ENCODE assay signal across 8 cellular contexts in the genomic region with DNA sequence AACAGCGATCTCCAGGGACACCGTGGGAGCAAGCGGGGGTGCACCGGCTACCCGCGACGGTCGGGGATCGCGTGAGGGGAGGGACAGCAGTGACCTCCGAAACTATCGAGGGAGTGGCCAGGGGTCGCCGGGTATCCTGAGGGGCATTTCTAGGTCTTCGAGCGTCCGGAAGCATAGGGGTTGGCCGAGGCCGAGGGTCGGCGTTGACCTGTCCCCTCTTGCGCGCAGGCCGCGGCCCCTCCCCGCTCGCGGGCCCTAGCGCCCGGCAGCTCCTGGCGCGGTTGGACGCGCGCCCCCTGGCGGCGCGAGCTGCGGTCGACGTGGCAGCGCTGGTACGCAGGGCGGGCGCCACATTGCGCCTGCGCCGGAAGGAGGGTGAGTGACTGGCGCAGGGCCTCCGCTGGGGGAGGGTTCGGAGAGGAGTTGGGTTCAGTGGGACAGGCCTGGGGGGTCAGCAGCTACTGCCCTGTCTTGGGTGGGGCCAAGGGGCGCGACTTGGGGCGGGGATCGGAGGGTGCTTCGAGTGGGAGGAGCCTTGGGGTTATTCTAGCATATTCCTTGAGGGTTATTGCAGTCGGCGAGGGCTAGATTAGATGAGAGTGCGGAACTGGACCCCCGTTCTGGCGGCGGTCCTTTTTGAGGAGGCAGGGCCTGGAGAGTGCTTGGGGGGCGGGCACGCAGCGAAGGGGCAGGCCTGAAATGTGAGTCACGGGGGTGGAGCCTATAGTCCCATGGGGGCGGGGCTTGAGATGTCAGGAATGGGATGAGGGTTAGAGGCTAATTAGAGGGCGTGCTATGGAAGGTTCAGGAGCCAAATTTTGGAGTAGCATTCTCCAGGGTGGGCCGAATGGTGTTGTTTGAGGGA. TPM values are rescaled to one million over a fixed set of nuclear protein-coding genes. Genes with fewer than 3 reads are reported as not detected.
DNase-seq lines count a peak whose midpoint lies in the region; ATAC-seq and TF ChIP-seq lines count a peak whose summit lies in the region.

No MANE protein-coding gene starts in this region.

- no peaks in the 10 kb centered on the region for H3K9me3 ChIP-seq in prostate gland
- no peaks in the 10 kb centered on the region for H3K9me3 ChIP-seq in uterus

- intact Hi-C loops in left ventricle myocardium superior (cut with micrococcal nuclease) = no loop called here
- intact Hi-C loops in prostate gland (cut with DNase I) = no loop called here
- intact Hi-C loops in uterus (cut with DNase I; ENCODE audit: low total_unique reads) = no loop called here

- peak overlapping the region; percentile 89 to 93 for H3K27ac ChIP-seq in prostate gland
- peak overlapping the region; percentile 85 to 93 for H3K27ac ChIP-seq in uterus

- TF ChIP-seq POLR2A in prostate gland (IDR thresholded peaks at IDR 0.05) (peak; percentile 55), uterus (IDR thresholded peaks at IDR 0.05) (peak; percentile 25 to 76)

- DNase-seq in GF-D8 (lab: John Stamatoyannopoulos, UW) (peak; percentile 53), HFFc6 (peak; percentile 66), NCI-H1105 (lab: John Stamatoyannopoulos, UW) (peak; percentile 72), T-cell (peak; percentile 63 to 85 (median 74)), amygdala (lab: John Stamatoyannopoulos, UW) (peak; percentile 16 to 89 (median 78)), left ventricle myocardium superior (peak; percentile 94), prostate gland (ENCODE audit: low spot score) (peak; percentile 71), uterus (peak; percentile 88 to 89)

- H3K4me3 Mint-ChIP-seq in HFFc6 = peak overlapping the region; percentile 82
- peak overlapping the region; percentile 71 to 80 (median 72) for H3K4me3 Mint-ChIP-seq in T-cell

- H3K27me3 Mint-ChIP-seq in HFFc6 (ENCODE audit: insufficient read depth) (peaks cover 2% of the 10 kb centered on the region; the same call in 1 of the 2 replicates), T-cell (no peaks in the 10 kb centered on the region)

- no peaks in the 10 kb centered on the region for H3K36me3 ChIP-seq in prostate gland
- no peaks in the 10 kb centered on the region for H3K36me3 ChIP-seq in uterus

- TF ChIP-seq CTCF in HFFc6 (IDR thresholded peaks at IDR 0.05) = peak; percentile 87
- peak; percentile 77 to 96 (median 87) for TF ChIP-seq CTCF in prostate gland (IDR thresholded peaks at IDR 0.05)
- TF ChIP-seq CTCF in uterus (IDR thresholded peaks at IDR 0.05) = peak; percentile 38 to 94 (median 84)

- peak overlapping the region; percentile 22 to 29 for H3K4me3 ChIP-seq in prostate gland
- peak overlapping the region; percentile 26 to 37 for H3K4me3 ChIP-seq in uterus

- H3K27me3 ChIP-seq in prostate gland (replicated peaks; ENCODE audit: insufficient read depth) = no peaks in the 10 kb centered on the region
- no peaks in the 10 kb centered on the region for H3K27me3 ChIP-seq in uterus

- 3% methylated on average over 11 of the region's 69 CpGs for WGBS in prostate gland

- ATAC-seq in T-cell (replicated peaks in 1 of 4) = peak; percentile 66 to 75 (median 68)
- ATAC-seq in left ventricle myocardium superior = peak; percentile 65

- POLR2A ChIA-PET in T-cell (lab: Charles Lee) = no interaction called here

- peaks cover 19% of the 10 kb centered on the region for H3K4me1 Mint-ChIP-seq in HFFc6 (ENCODE audit: low read depth)
- peaks cover 29 to 30% (median 30%) of the 10 kb centered on the region in 3 donors for H3K4me1 Mint-ChIP-seq in T-cell

- H3K4me1 ChIP-seq in prostate gland (replicated peaks) (no peaks in the 10 kb centered on the region), uterus (no peaks in the 10 kb centered on the region)

- H3K27ac Mint-ChIP-seq in HFFc6 (peak overlapping the region; percentile 98), T-cell (peak overlapping the region; percentile 83 to 92)

- H3K36me3 Mint-ChIP-seq in HFFc6 (ENCODE audit: low read depth) (no peaks in the 10 kb centered on the region), T-cell (no peaks in the 10 kb centered on the region)

- H3K9me3 Mint-ChIP-seq in HFFc6 (no peaks in the 10 kb centered on the region; the same call in 1 of the 2 replicates), T-cell (no peaks in the 10 kb centered on the region)

- CTCF ChIA-PET in T-cell (lab: Charles Lee) = interaction anchor here in 1 of 2 donors (0.6 to 1.1 kb wide), 2 partner anchors 26 to 27 kb away, joined by 3 to 5 read pairs; no protein-coding TSS in a partner anchor

RNA-seq across cellular contexts. Expression of a gene that starts 1.2 kb away (rescaled TPM):
- 1 to 10 TPM in 5 of 6 experiments, under 1 TPM in 1; 0.94 to 1.9 (median 1.1) TPM for total RNA-seq in HFFc6 (2021; fragmentation: NEBNext Ultra II Directional; extraction: Animal tissue kit (Norgen Biotek cat#: 25700))
- total RNA-seq in T-cell (1 to 10 TPM in 3 of 5 donors, under 1 TPM in 2; 0.56 to 1.9 (median 1.6) TPM), left ventricle myocardium superior (3.8 TPM), prostate gland (10 to 100 TPM; 16.0 to 16.6 TPM), uterus (10 to 100 TPM in 1 of 4 donors, 1 to 10 TPM in 2, under 1 TPM in 1; 0.77 to 12.4 (median 5.2) TPM)

RNA-seq across cellular contexts. Expression of a gene that starts 7.9 kb away (rescaled TPM):
- total RNA-seq in HFFc6 (2021; fragmentation: NEBNext Ultra II Directional; extraction: Animal tissue kit (Norgen Biotek cat#: 25700)) = 100 to 1,000 TPM; 163 to 214 (median 178) TPM
- 100 to 1,000 TPM in 4 of 5 donors, 10 to 100 TPM in 1; 85.2 to 241 (median 207) TPM for total RNA-seq in T-cell
- total RNA-seq in left ventricle myocardium superior = 62.3 TPM
- 10 to 100 TPM; 24.3 to 34.7 TPM for total RNA-seq in prostate gland
- total RNA-seq in uterus = 100 to 1,000 TPM in 1 of 4 donors, 10 to 100 TPM in 1, 1 to 10 TPM in 2; 2.6 to 171 (median 23.3) TPM

RNA-seq across cellular contexts. Expression of a gene that starts 22.4 kb away (rescaled TPM):
- 10 to 100 TPM in 3 of 6 experiments, 1 to 10 TPM in 3; 8.0 to 10.7 (median 9.7) TPM for total RNA-seq in HFFc6 (2021; fragmentation: NEBNext Ultra II Directional; extraction: Animal tissue kit (Norgen Biotek cat#: 25700))
- total RNA-seq in T-cell (10 to 100 TPM in 3 of 5 donors, 1 to 10 TPM in 2; 5.5 to 15.4 (median 12.6) TPM), left ventricle myocardium superior (12.7 TPM), prostate gland (10 to 100 TPM; 17.4 to 20.5 TPM), uterus (10 to 100 TPM; 14.2 to 17.6 (median 15.8) TPM)

RNA-seq across cellular contexts. Expression of a gene that starts 36.2 kb away (rescaled TPM):
- total RNA-seq in HFFc6 (2021; fragmentation: NEBNext Ultra II Directional; extraction: Animal tissue kit (Norgen Biotek cat#: 25700)) = under 1 TPM; 0.11 to 0.34 (median 0.24) TPM
- total RNA-seq in T-cell (under 1 TPM; 0.53 to 0.89 (median 0.70) TPM), left ventricle myocardium superior (1.5 TPM), prostate gland (1 to 10 TPM in 1 of 2 donors, under 1 TPM in 1; 0.55 to 5.2 TPM), uterus (1 to 10 TPM in 3 of 4 donors, not detected in 1; 2.0 to 4.4 (median 3.0) TPM)

RNA-seq across cellular contexts. Expression of a gene that starts 40.3 kb away (rescaled TPM):
- 10 to 100 TPM; 20.6 to 27.0 (median 23.7) TPM for total RNA-seq in HFFc6 (2021; fragmentation: NEBNext Ultra II Directional; extraction: Animal tissue kit (Norgen Biotek cat#: 25700))
- total RNA-seq in T-cell (10 to 100 TPM; 16.5 to 25.9 (median 23.1) TPM), left ventricle myocardium superior (18.9 TPM), prostate gland (10 to 100 TPM; 21.2 to 28.7 TPM), uterus (10 to 100 TPM in 2 of 4 donors, 1 to 10 TPM in 2; 5.6 to 22.0 (median 12.8) TPM)

Comparison
In these comparisons a context has a peak if more than half of its experiments do, and no peak if none do; other contexts are left out.
1. Peak in every context shown above with its lines: DNase-seq, ATAC-seq, H3K4me3 ChIP-seq and H3K27ac ChIP-seq.